In genomic region chr2:178448968-178449661, GRCh38 we compare ENCODE assay signal across 9 cellular contexts. TPM values are rescaled to one million over a fixed set of nuclear protein-coding genes. Genes with fewer than 3 reads are reported as not detected.
DNase-seq lines count a peak whose midpoint lies in the region; ATAC-seq, FAIRE-seq and TF ChIP-seq lines count a peak whose summit lies in the region.
"Had no signal": no experiment of that assay in that cellular context is flagged by ENCODE, and none has a peak within 500 bp of the region (broad histone marks: within the 10 kb centered on the region; RNA-seq: fewer than 3 reads in every experiment).

No MANE protein-coding gene starts in this region.

- no peak overlapping the region for H3K9ac ChIP-seq in GM23248
- H3K9ac ChIP-seq in mesenchymal stem cell (ENCODE audit: low read length) = peak overlapping the region; percentile 99

- no peak for ATAC-seq in activated naive CD8-positive, alpha-beta T cell treated with anti-CD3 and anti-CD28 coated beads, Interleukin-2, amount 10 ng/mL, durations not matched to agents 7 days and 5 days (ENCODE audit: low read depth)
- ATAC-seq in HG03439 (IDR thresholded peaks at IDR 0.05; ENCODE audit: unreplicated experiment) (no peak), HG03108 (IDR thresholded peaks at IDR 0.05; ENCODE audit: unreplicated experiment) (no peak)

- H3K27me3 ChIP-seq in ACC112 (ENCODE audit: insufficient read depth, low read length) (no peaks in the 10 kb centered on the region), GM23248 (replicated peaks; ENCODE audit: insufficient read depth) (no peaks in the 10 kb centered on the region), mesenchymal stem cell (ENCODE audit: control insufficient read depth in 1 of 2, insufficient read depth in 1 of 2, low read length in 2 of 2) (no peaks in the 10 kb centered on the region)

- in situ Hi-C loops in GM23248 (cut with MboI) = no loop called here

- H3K27ac Mint-ChIP-seq in activated naive CD8-positive, alpha-beta T cell treated with anti-CD3 and anti-CD28 coated beads, Interleukin-2, amount 10 ng/mL, durations not matched to agents 7 days and 5 days = no peak overlapping the region

- no peak for FAIRE-seq in D721Med (lab: Jason Lieb, UNC)

- H3K4me1 ChIP-seq in ACC112 (ENCODE audit: control insufficient read depth, insufficient read depth, low read length, unreplicated experiment) = peaks cover 13% of the 10 kb centered on the region
- H3K4me1 ChIP-seq in GM23248 (ENCODE audit: insufficient read depth) = peaks cover 7% of the 10 kb centered on the region; the same call in 1 of the 2 replicates
- peaks cover 7% of the 10 kb centered on the region for H3K4me1 ChIP-seq in mesenchymal stem cell (ENCODE audit: control insufficient read depth, insufficient read depth, low read depth, low read length)

- no peak overlapping the region for H2BK120ac ChIP-seq in mesenchymal stem cell (ENCODE audit: low read depth, low read length)

- H3K4me2 ChIP-seq in GM23248 (ENCODE audit: unreplicated experiment) = peak overlapping the region; percentile 82
- no peak overlapping the region for H3K4me2 ChIP-seq in mesenchymal stem cell (ENCODE audit: low read length, poor library complexity, severe bottlenecking)

- H3F3A ChIP-seq in GM23248 (ENCODE audit: insufficient read depth) = no peaks in the 10 kb centered on the region

- H3K9me2 ChIP-seq in GM23248 (ENCODE audit: insufficient read depth) = no peaks in the 10 kb centered on the region

- no peak overlapping the region for H2AK5ac ChIP-seq in mesenchymal stem cell (ENCODE audit: low read length, severe bottlenecking)

- H3K27ac ChIP-seq in ACC112 (ENCODE audit: low read depth, low read length) = no peak overlapping the region
- H3K27ac ChIP-seq in GM23248 = no peak overlapping the region
- H3K27ac ChIP-seq in mesenchymal stem cell (ENCODE audit: low read length, poor library complexity, severe bottlenecking) = no peak overlapping the region

- H3K14ac ChIP-seq in mesenchymal stem cell (ENCODE audit: low read length in 2 of 2) = no peak overlapping the region

- peaks cover 28% of the 10 kb centered on the region for H3K79me2 ChIP-seq in ACC112 (ENCODE audit: control insufficient read depth, insufficient read depth, low read length, unreplicated experiment)
- peaks cover 58% of the 10 kb centered on the region for H3K79me2 ChIP-seq in GM23248 (ENCODE audit: insufficient read depth)

- H3K4me3 ChIP-seq in ACC112 (ENCODE audit: low read depth, low read length) (peak overlapping the region; percentile 82), GM23248 (peak overlapping the region; percentile 89), mesenchymal stem cell (ENCODE audit: insufficient read depth in 1 of 2, low read depth in 1 of 2, low read length in 2 of 2) (peak overlapping the region in 1 of 2 experiments; percentile 84)

- no peak overlapping the region for H4K8ac ChIP-seq in mesenchymal stem cell (ENCODE audit: low read length)

- H2BK12ac ChIP-seq in mesenchymal stem cell (ENCODE audit: low read length in 2 of 2) = no peak overlapping the region

- H2AFZ ChIP-seq in ACC112 (ENCODE audit: low read length, unreplicated experiment) (no peak overlapping the region), GM23248 (no peak overlapping the region), mesenchymal stem cell (ENCODE audit: low read depth, low read length) (no peak overlapping the region)

- H3K23ac ChIP-seq in mesenchymal stem cell (ENCODE audit: low read length in 2 of 2) = no peak overlapping the region

- POLR2A ChIA-PET in activated naive CD8-positive, alpha-beta T cell treated with anti-CD3 and anti-CD28 coated beads, Interleukin-2, amount 10 ng/mL, durations not matched to agents 7 days and 5 days (lab: Charles Lee) = interaction anchor here (0.6 to 3.7 kb wide), 3 partner anchors 7 to 35 kb away, joined by 3 to 37 read pairs (median 3); no protein-coding TSS in a partner anchor

- no peak overlapping the region for H4K91ac ChIP-seq in mesenchymal stem cell (ENCODE audit: low read length)

- TF ChIP-seq CTCF in D721Med (IDR thresholded peaks at IDR 0.05; ENCODE audit: insufficient read depth, missing control alignments) = no peak

- no peak overlapping the region for H2BK5ac ChIP-seq in mesenchymal stem cell (ENCODE audit: low read depth, low read length, poor library complexity, severe bottlenecking)

- H4K20me1 ChIP-seq in GM23248 (ENCODE audit: insufficient read depth) = no peaks in the 10 kb centered on the region

- H3K4me3 Mint-ChIP-seq in activated naive CD8-positive, alpha-beta T cell treated with anti-CD3 and anti-CD28 coated beads, Interleukin-2, amount 10 ng/mL, durations not matched to agents 7 days and 5 days = peak overlapping the region; percentile 88

- H3K4ac ChIP-seq in mesenchymal stem cell (ENCODE audit: low read depth in 1 of 2, low read length in 2 of 2) = no peak overlapping the region

- H3K79me1 ChIP-seq in mesenchymal stem cell (replicated peaks; ENCODE audit: low read length, poor library complexity, severe bottlenecking) = peaks cover 26% of the 10 kb centered on the region

- H3K36me3 ChIP-seq in ACC112 (ENCODE audit: insufficient read depth, low read length) (peaks cover 17% of the 10 kb centered on the region; the same call in 1 of the 2 replicates), GM23248 (ENCODE audit: low read depth) (peaks cover 32% of the 10 kb centered on the region; the same call in 1 of the 2 replicates), mesenchymal stem cell (ENCODE audit: control insufficient read depth in 1 of 2, insufficient read depth in 2 of 2, low read depth in 1 of 2, low read length in 2 of 2) (peaks cover 11 to 42% of the 10 kb centered on the region in 2 experiments)

- no peak overlapping the region for H2BK15ac ChIP-seq in mesenchymal stem cell (ENCODE audit: low read depth, poor library complexity, severe bottlenecking)

- peaks cover 29% of the 10 kb centered on the region for H3K4me1 Mint-ChIP-seq in activated naive CD8-positive, alpha-beta T cell treated with anti-CD3 and anti-CD28 coated beads, Interleukin-2, amount 10 ng/mL, durations not matched to agents 7 days and 5 days

- peaks cover 11% of the 10 kb centered on the region for H3K36me3 Mint-ChIP-seq in activated naive CD8-positive, alpha-beta T cell treated with anti-CD3 and anti-CD28 coated beads, Interleukin-2, amount 10 ng/mL, durations not matched to agents 7 days and 5 days

- H3K9me3 Mint-ChIP-seq in activated naive CD8-positive, alpha-beta T cell treated with anti-CD3 and anti-CD28 coated beads, Interleukin-2, amount 10 ng/mL, durations not matched to agents 7 days and 5 days = no peaks in the 10 kb centered on the region

- no peaks in the 10 kb centered on the region for H3K27me3 Mint-ChIP-seq in activated naive CD8-positive, alpha-beta T cell treated with anti-CD3 and anti-CD28 coated beads, Interleukin-2, amount 10 ng/mL, durations not matched to agents 7 days and 5 days

- H3K9me3 ChIP-seq in GM23248 (ENCODE audit: low read depth) (no peaks in the 10 kb centered on the region), mesenchymal stem cell (ENCODE audit: control insufficient read depth, low read length) (no peaks in the 10 kb centered on the region)

- 93% methylated on average over 4 of the region's 4 CpGs for WGBS in GM23248 (ENCODE audit: low coverage in 1 of 2, low lambda C conversion rate in 2 of 2, missing lambda C conversion rate in 2 of 2), 2 experiments
- 96% methylated on average over 2 of the region's 4 CpGs for WGBS in mesenchymal stem cell

- DNase-seq in GM23248 (no peak), mesenchymal stem cell (no peak), D721Med (ENCODE audit: insufficient read length, low spot score) (no peak), erythroblast (lab: John Stamatoyannopoulos, UW) (no peak)
- no peak for DNase-seq in activated naive CD8-positive, alpha-beta T cell treated with anti-CD3 and anti-CD28 coated beads, Interleukin-2, amount 10 ng/mL, durations not matched to agents 7 days and 5 days

- TF ChIP-seq POLR2A in erythroblast (IDR thresholded peaks at IDR 0.05; ENCODE audit: low read length) = no peak

- H3K18ac ChIP-seq in mesenchymal stem cell (ENCODE audit: low read depth in 1 of 2, low read length in 2 of 2) = no peak overlapping the region

RNA-seq across cellular contexts. Expression of gene PRKRA, which starts 1.9 kb away (rescaled TPM):
- total RNA-seq in GM23248 (2014; rRNA removed; shearing (Covaris generic)) = 48.8 and 50.0 TPM in 2 replicates
- 64.3 and 64.7 TPM in 2 replicates for polyA plus RNA-seq in GM23248 (2016; fragmentation: Nextera tagmentation; extraction: Ambion mirVana)
- total RNA-seq in activated naive CD8-positive, alpha-beta T cell treated with anti-CD3 and anti-CD28 coated beads, Interleukin-2, amount 10 ng/mL, durations not matched to agents 7 days and 5 days = 10 to 100 TPM; 43.6 to 47.1 TPM
- polyA plus RNA-seq in mesenchymal stem cell (2013, experiment 1 of 2) = 33.7 TPM
- 33.9 TPM for polyA plus RNA-seq in mesenchymal stem cell (2013, experiment 2 of 2)

RNA-seq across cellular contexts. Expression of gene PJVK, which starts 2.1 kb away (rescaled TPM):
- 0.97 and 1.9 TPM in 2 replicates for total RNA-seq in GM23248 (2014; rRNA removed; shearing (Covaris generic))
- 1.3 and 1.6 TPM in 2 replicates for polyA plus RNA-seq in GM23248 (2016; fragmentation: Nextera tagmentation; extraction: Ambion mirVana)
- 1 to 10 TPM; 2.3 to 2.5 TPM for total RNA-seq in activated naive CD8-positive, alpha-beta T cell treated with anti-CD3 and anti-CD28 coated beads, Interleukin-2, amount 10 ng/mL, durations not matched to agents 7 days and 5 days
- polyA plus RNA-seq in mesenchymal stem cell (2013, experiment 1 of 2) = 1.8 TPM
- polyA plus RNA-seq in mesenchymal stem cell (2013, experiment 2 of 2) = 1.6 TPM
- total RNA-seq: M059J had no signal

RNA-seq across cellular contexts. Expression of gene FKBP7, which starts 29.3 kb away (rescaled TPM):
- 18.6 and 28.4 TPM in 2 replicates for total RNA-seq in GM23248 (2014; rRNA removed; shearing (Covaris generic))
- polyA plus RNA-seq in GM23248 (2016; fragmentation: Nextera tagmentation; extraction: Ambion mirVana) = 81.1 and 81.2 TPM in 2 replicates
- total RNA-seq in activated naive CD8-positive, alpha-beta T cell treated with anti-CD3 and anti-CD28 coated beads, Interleukin-2, amount 10 ng/mL, durations not matched to agents 7 days and 5 days = 1 to 10 TPM; 1.8 to 2.4 TPM
- 59.2 TPM for polyA plus RNA-seq in mesenchymal stem cell (2013, experiment 1 of 2)
- 62.1 TPM for polyA plus RNA-seq in mesenchymal stem cell (2013, experiment 2 of 2)

RNA-seq across cellular contexts. Expression of gene PLEKHA3, which starts 31.1 kb away (rescaled TPM):
- total RNA-seq in GM23248 (2014; rRNA removed; shearing (Covaris generic)) = 5.6 and 9.4 TPM in 2 replicates
- 17.7 and 17.9 TPM in 2 replicates for polyA plus RNA-seq in GM23248 (2016; fragmentation: Nextera tagmentation; extraction: Ambion mirVana)
- total RNA-seq in activated naive CD8-positive, alpha-beta T cell treated with anti-CD3 and anti-CD28 coated beads, Interleukin-2, amount 10 ng/mL, durations not matched to agents 7 days and 5 days = 10 to 100 TPM; 28.9 to 29.4 TPM
- 25.3 TPM for polyA plus RNA-seq in mesenchymal stem cell (2013, experiment 1 of 2)
- polyA plus RNA-seq in mesenchymal stem cell (2013, experiment 2 of 2) = 24.5 TPM
